Comparison of ENCODE assay signal across 16 cellular contexts in genomic region chr18:13616525-13617035, GRCh38.
A peak's percentile ranks its signal among the peaks of the same experiment; 100 is the strongest.
DNase-seq lines count a peak whose midpoint lies in the region; ATAC-seq, FAIRE-seq and TF ChIP-seq lines count a peak whose summit lies in the region.
"Had no signal": no experiment of that assay in that cellular context is flagged by ENCODE, and none has a peak within 500 bp of the region (broad histone marks: within the 10 kb centered on the region; RNA-seq: fewer than 3 reads in every experiment).

No MANE protein-coding gene starts in this region.

- peak overlapping the region; percentile 95 for H3K27ac Mint-ChIP-seq in stimulated activated naive CD8-positive, alpha-beta T cell treated with anti-CD3 and anti-CD28 coated beads, Interleukin-15, Interleukin-2, amounts not matched to agents 100 ng/mL and 50 ng/mL, for 24 hours
- H3K27ac Mint-ChIP-seq in chondrocyte (ENCODE audit: unreplicated experiment), result peak overlapping the region; percentile 87

- peaks cover 60% of the 10 kb centered on the region for H3K79me2 ChIP-seq in OCI-LY1 (ENCODE audit: insufficient read depth, low read length)
- H3K79me2 ChIP-seq: hepatocyte had no signal

- FAIRE-seq in urothelium cell line (lab: Jason Lieb, UNC), result peak; percentile 88
- FAIRE-seq: astrocyte, HTR-8/SVneo had no signal

- peak overlapping the region; percentile 85 for H3K9ac ChIP-seq in OCI-LY1 (ENCODE audit: low read length)

- H3K27ac ChIP-seq in OCI-LY1 (ENCODE audit: low read depth, low read length, poor library complexity, severe bottlenecking) (peak overlapping the region; percentile 99), testis (no peak overlapping the region)
- H3K27ac ChIP-seq: hepatocyte had no signal

- H3K36me3 ChIP-seq in OCI-LY1 (ENCODE audit: insufficient read depth, low read length) (peaks cover 39% of the 10 kb centered on the region), testis (ENCODE audit: low read depth, missing control alignments) (no peaks in the 10 kb centered on the region)
- H3K36me3 ChIP-seq: tibial nerve had no signal

- DNase-seq in stimulated activated naive CD8-positive, alpha-beta T cell treated with anti-CD3 and anti-CD28 coated beads, Interleukin-15, Interleukin-2, amounts not matched to agents 100 U/mL and 50 U/mL, for 24 hours, result no peak
- DNase-seq in chondrocyte (ENCODE audit: low spot score) (no peak), urothelium cell line (ENCODE audit: low spot score) (no peak), middle frontal gyrus (ENCODE audit: extremely low spot score, low spot score) (no peak), testis (no peak), GM19238 (ENCODE audit: insufficient read length, low spot score) (no peak)
- DNase-seq: C1 segment of cervical spinal cord, left colon, NCI-H2171 treated with DMSO at 0.1 percent for 48 hours, psoas muscle had no signal

- H3K27me3 Mint-ChIP-seq in stimulated activated naive CD8-positive, alpha-beta T cell treated with anti-CD3 and anti-CD28 coated beads, Interleukin-15, Interleukin-2, amounts not matched to agents 100 ng/mL and 50 ng/mL, for 24 hours, result no peaks in the 10 kb centered on the region
- no peaks in the 10 kb centered on the region for H3K27me3 Mint-ChIP-seq in chondrocyte (ENCODE audit: low read depth)

- peak overlapping the region; percentile 69 for H3K4me3 ChIP-seq in OCI-LY1 (ENCODE audit: low read depth, low read length, poor library complexity, severe bottlenecking)
- H3K4me3 ChIP-seq in testis, result no peak overlapping the region
- H3K4me3 ChIP-seq: hepatocyte, psoas muscle, tibial nerve had no signal

- no peaks in the 10 kb centered on the region for H4K20me1 ChIP-seq in OCI-LY1 (ENCODE audit: insufficient read depth, low read length)

- no peaks in the 10 kb centered on the region for H3K9me3 Mint-ChIP-seq in stimulated activated naive CD8-positive, alpha-beta T cell treated with anti-CD3 and anti-CD28 coated beads, Interleukin-15, Interleukin-2, amounts not matched to agents 100 ng/mL and 50 ng/mL, for 24 hours
- no peaks in the 10 kb centered on the region for H3K9me3 Mint-ChIP-seq in chondrocyte (ENCODE audit: low read depth)

- no peak for TF ChIP-seq CTCF in OCI-LY1 (IDR thresholded peaks at IDR 0.05; ENCODE audit: low read length)
- TF ChIP-seq CTCF in chondrocyte (IDR thresholded peaks at IDR 0.05), result no peak
- TF ChIP-seq CTCF in testis (IDR thresholded peaks at IDR 0.05), result no peak

- H3K9me3 ChIP-seq in OCI-LY1 (ENCODE audit: low read length) (no peaks in the 10 kb centered on the region), testis (no peaks in the 10 kb centered on the region)
- H3K9me3 ChIP-seq: psoas muscle, tibial nerve had no signal

- intact Hi-C loops in testis (cut with DNase I; ENCODE audit: low total_unique reads), result no loop called here

- no peaks in the 10 kb centered on the region for H3K36me3 Mint-ChIP-seq in stimulated activated naive CD8-positive, alpha-beta T cell treated with anti-CD3 and anti-CD28 coated beads, Interleukin-15, Interleukin-2, amounts not matched to agents 100 ng/mL and 50 ng/mL, for 24 hours (ENCODE audit: low read depth)
- peaks cover 3% of the 10 kb centered on the region for H3K36me3 Mint-ChIP-seq in chondrocyte (ENCODE audit: low read depth)

- H3K4me1 Mint-ChIP-seq in stimulated activated naive CD8-positive, alpha-beta T cell treated with anti-CD3 and anti-CD28 coated beads, Interleukin-15, Interleukin-2, amounts not matched to agents 100 ng/mL and 50 ng/mL, for 24 hours (ENCODE audit: low read depth), result peaks cover 71% of the 10 kb centered on the region
- peaks cover 75% of the 10 kb centered on the region for H3K4me1 Mint-ChIP-seq in chondrocyte (ENCODE audit: low read depth)

- WGBS in testis, 2 donors, result 87 to 95% methylated on average over 10 to 15 of the region's 15 CpGs

- no peaks in the 10 kb centered on the region for H3K9me2 ChIP-seq in OCI-LY1 (ENCODE audit: low read depth, low read length)

- peaks cover 75% of the 10 kb centered on the region for H3K4me1 ChIP-seq in OCI-LY1 (ENCODE audit: insufficient read depth, low read length, severe bottlenecking)
- peaks cover 4% of the 10 kb centered on the region for H3K4me1 ChIP-seq in testis

- H3K27me3 ChIP-seq in OCI-LY1 (ENCODE audit: insufficient read depth, low read length) (no peaks in the 10 kb centered on the region), testis (no peaks in the 10 kb centered on the region)
- H3K27me3 ChIP-seq: tibial nerve had no signal

- peaks cover 15% of the 10 kb centered on the region for H3F3A ChIP-seq in OCI-LY1 (ENCODE audit: insufficient read depth, low read length)

- TF ChIP-seq POLR2A in testis (IDR thresholded peaks at IDR 0.05), result no peak

- peak overlapping the region; percentile 89 for H3K4me3 Mint-ChIP-seq in stimulated activated naive CD8-positive, alpha-beta T cell treated with anti-CD3 and anti-CD28 coated beads, Interleukin-15, Interleukin-2, amounts not matched to agents 100 ng/mL and 50 ng/mL, for 24 hours
- no peak overlapping the region for H3K4me3 Mint-ChIP-seq in chondrocyte (ENCODE audit: unreplicated experiment)

- ATAC-seq in stimulated activated naive CD8-positive, alpha-beta T cell treated with anti-CD3 and anti-CD28 coated beads, Interleukin-15, Interleukin-2, amounts not matched to agents 100 U/mL and 50 U/mL, for 24 hours, result no peak
- ATAC-seq: left colon, psoas muscle had no signal

- H2AFZ ChIP-seq in OCI-LY1 (ENCODE audit: low read length), result no peak overlapping the region
- H2AFZ ChIP-seq: hepatocyte had no signal

- H3K4me2 ChIP-seq in OCI-LY1 (ENCODE audit: low read length), result peak overlapping the region; percentile 91
- H3K4me2 ChIP-seq: hepatocyte had no signal
